ENCODE assay signal across 11 cellular contexts in genomic region chr16:11636172-11636721, GRCh38. TPM values are rescaled to one million over a fixed set of nuclear protein-coding genes. Genes with fewer than 3 reads are reported as not detected.
DNase-seq lines count a peak whose midpoint lies in the region; ATAC-seq and TF ChIP-seq lines count a peak whose summit lies in the region.
"Had no signal": no experiment of that assay in that cellular context is flagged by ENCODE, and none has a peak within 500 bp of the region (broad histone marks: within the 10 kb centered on the region; RNA-seq: fewer than 3 reads in every experiment).

No MANE protein-coding gene starts in this region.

- no peaks in the 10 kb centered on the region for H3K36me3 Mint-ChIP-seq in neural progenitor cell
- no peaks in the 10 kb centered on the region for H3K36me3 Mint-ChIP-seq in activated T-cell treated with anti-CD3 and anti-CD28 coated beads, Interleukin-2, amount 50 U/mL, for 72 hours (ENCODE audit: insufficient read depth in 2 of 2)

- peaks cover 6% of the 10 kb centered on the region for H3K27me3 ChIP-seq in neural progenitor cell
- H3K27me3 ChIP-seq: esophagus muscularis mucosa had no signal

- peak overlapping the region; percentile 47 for H3K4me2 ChIP-seq in neural progenitor cell

- TF ChIP-seq CTCF in epithelial cell of esophagus (IDR thresholded peaks at IDR 0.05; ENCODE audit: insufficient read depth, low read depth, low read length, missing control alignments) (no peak), neural progenitor cell (IDR thresholded peaks at IDR 0.05) (no peak)

- peaks cover 20% of the 10 kb centered on the region for H3K4me1 Mint-ChIP-seq in neural progenitor cell
- peaks cover 12% of the 10 kb centered on the region for H3K4me1 Mint-ChIP-seq in activated T-cell treated with anti-CD3 and anti-CD28 coated beads, Interleukin-2, amount 50 U/mL, for 72 hours (ENCODE audit: low read depth)

- peaks cover 19% of the 10 kb centered on the region for H3K4me1 ChIP-seq in neural progenitor cell

- peak overlapping the region; percentile 30 for H2AFZ ChIP-seq in neural progenitor cell (replicated peaks)

- ATAC-seq in activated T-cell treated with anti-CD3 and anti-CD28 coated beads, Interleukin-2, amount 50 U/mL, for 72 hours (replicated peaks in 1 of 2): no peak
- ATAC-seq in HG03342 (IDR thresholded peaks at IDR 0.05; ENCODE audit: unreplicated experiment): no peak

- no peak overlapping the region for H3K27ac ChIP-seq in neural progenitor cell
- H3K27ac ChIP-seq: esophagus muscularis mucosa had no signal

- H3F3A ChIP-seq in neural progenitor cell (ENCODE audit: low read depth): peaks cover 20% of the 10 kb centered on the region

- DNase-seq in ELF-1 (ENCODE audit: low read depth, low spot score) (peak; percentile 91), NCI-H2171 treated with DMSO at 0.1 percent for 48 hours (lab: John Stamatoyannopoulos, UW) (peak; percentile 95), epithelial cell of esophagus (ENCODE audit: low read depth) (peak; percentile 98), neural progenitor cell (ENCODE audit: low spot score) (peak; percentile 70), retina (no peak), SW 1271 (lab: John Stamatoyannopoulos, UW) (no peak)
- no peak for DNase-seq in activated T-cell treated with anti-CD3 and anti-CD28 coated beads, Interleukin-2, amount 50 U/mL, for 72 hours
- DNase-seq: activated CD4-positive, alpha-beta T cell treated with anti-CD3 and anti-CD28 coated beads, Interleukin-2, amount 50 U/mL, for 1 hour; DND-41 had no signal

- H3K9me3 ChIP-seq in neural progenitor cell (ENCODE audit: low read depth): no peaks in the 10 kb centered on the region
- H3K9me3 ChIP-seq: esophagus muscularis mucosa had no signal

- no peak overlapping the region for H3K4me3 Mint-ChIP-seq in neural progenitor cell
- H3K4me3 Mint-ChIP-seq in activated T-cell treated with anti-CD3 and anti-CD28 coated beads, Interleukin-2, amount 50 U/mL, for 72 hours: no peak overlapping the region

- no peaks in the 10 kb centered on the region for H3K79me2 ChIP-seq in neural progenitor cell (ENCODE audit: low read depth)

- no peaks in the 10 kb centered on the region for H4K20me1 ChIP-seq in neural progenitor cell (ENCODE audit: low read depth)

- H3K36me3 ChIP-seq in neural progenitor cell: no peaks in the 10 kb centered on the region
- H3K36me3 ChIP-seq: esophagus muscularis mucosa had no signal

- no peak overlapping the region for H3K27ac Mint-ChIP-seq in neural progenitor cell
- H3K27ac Mint-ChIP-seq in activated T-cell treated with anti-CD3 and anti-CD28 coated beads, Interleukin-2, amount 50 U/mL, for 72 hours: no peak overlapping the region

- H3K4me3 ChIP-seq in epithelial cell of esophagus (ENCODE audit: low read length): peak overlapping the region; percentile 39
- peak overlapping the region; percentile 21 for H3K4me3 ChIP-seq in neural progenitor cell
- H3K4me3 ChIP-seq: esophagus muscularis mucosa had no signal

- H3K9ac ChIP-seq in neural progenitor cell: no peak overlapping the region

- no peaks in the 10 kb centered on the region for H3K9me3 Mint-ChIP-seq in neural progenitor cell
- H3K9me3 Mint-ChIP-seq in activated T-cell treated with anti-CD3 and anti-CD28 coated beads, Interleukin-2, amount 50 U/mL, for 72 hours: no peaks in the 10 kb centered on the region

- H3K27me3 Mint-ChIP-seq in neural progenitor cell (ENCODE audit: insufficient read depth, low read depth): peaks cover 2% of the 10 kb centered on the region
- H3K27me3 Mint-ChIP-seq in activated T-cell treated with anti-CD3 and anti-CD28 coated beads, Interleukin-2, amount 50 U/mL, for 72 hours (ENCODE audit: low read depth): no peaks in the 10 kb centered on the region

RNA-seq across cellular contexts. Expression of gene SNN, which starts 32.0 kb away (rescaled TPM):
- 48.7 and 84.2 TPM in 2 replicates for total RNA-seq in neural progenitor cell (ENCODE audit: low replicate concordance)
- 10 to 100 TPM; 10.4 to 11.6 TPM for total RNA-seq in activated T-cell treated with anti-CD3 and anti-CD28 coated beads, Interleukin-2, amount 50 U/mL, for 72 hours

RNA-seq across cellular contexts. Expression of gene LITAF, which starts 49.5 kb away (rescaled TPM):
- 42.5 and 50.0 TPM in 2 replicates for total RNA-seq in neural progenitor cell (ENCODE audit: low replicate concordance)
- 100 to 1,000 TPM; 110 to 137 TPM for total RNA-seq in activated T-cell treated with anti-CD3 and anti-CD28 coated beads, Interleukin-2, amount 50 U/mL, for 72 hours

Comparison
In these comparisons a context has a peak if more than half of its experiments do, and no peak if none do; other contexts are left out.
1. DNase-seq: peak in ELF-1 (single experiment), NCI-H2171 treated with DMSO at 0.1 percent for 48 hours (single experiment), epithelial cell of esophagus (single experiment) and neural progenitor cell (single experiment); none in activated T-cell treated with anti-CD3 and anti-CD28 coated beads, Interleukin-2, amount 50 U/mL, for 72 hours (0 of 2), retina (single experiment) and SW 1271 (0 of 2).